In genomic region chr16:86171329-86171728, GRCh38 we compare ENCODE assay signal across 22 cellular contexts.
DNase-seq lines count a peak whose midpoint lies in the region; ATAC-seq, FAIRE-seq and TF ChIP-seq lines count a peak whose summit lies in the region.
"Had no signal": no experiment of that assay in that cellular context is flagged by ENCODE, and none has a peak within 500 bp of the region (broad histone marks: within the 10 kb centered on the region; RNA-seq: fewer than 3 reads in every experiment).

No MANE protein-coding gene starts in this region.

- no peak for TF ChIP-seq CTCF in H1 (IDR thresholded peaks at IDR 0.05; ENCODE audit: control extremely low read depth in 1 of 3, insufficient read depth in 1 of 3, low read depth in 1 of 3, low read length in 3 of 3)
- TF ChIP-seq CTCF in mucosa of descending colon (IDR thresholded peaks at IDR 0.05): no peak

- H3K4me1 ChIP-seq in H1 (replicated peaks in 1 of 4; ENCODE audit: control insufficient read depth in 3 of 4, insufficient read depth in 4 of 4, low read length in 3 of 4) (no peaks in the 10 kb centered on the region), mucosa of descending colon (ENCODE audit: low read depth) (no peaks in the 10 kb centered on the region)
- H3K4me1 ChIP-seq: colonic mucosa, heart left ventricle had no signal

- TF ChIP-seq POLR2A in H1 (IDR thresholded peaks at IDR 0.05; ENCODE audit: control extremely low read depth in 1 of 2, low read depth in 2 of 2, low read length in 2 of 2): no peak

- no peak overlapping the region for H3K9ac ChIP-seq in H1 (replicated peaks in 1 of 4; ENCODE audit: extremely low read depth in 1 of 4, low read depth in 3 of 4, low read length in 3 of 4)

- H3K27me3 ChIP-seq in H1 (replicated peaks in 1 of 4; ENCODE audit: control insufficient read depth in 3 of 4, extremely low read depth in 1 of 4, insufficient read depth in 3 of 4, low read length in 3 of 4): peaks cover 0 to 2% (median 0%) of the 10 kb centered on the region in 4 experiments; a peak in 2 of 7 replicates
- H3K27me3 ChIP-seq: colonic mucosa had no signal

- no peak overlapping the region for H4K5ac ChIP-seq in H1 (ENCODE audit: insufficient read length, low read depth, low read length)

- H4K8ac ChIP-seq in H1 (ENCODE audit: extremely low read depth, insufficient read depth, low read length): peak overlapping the region; percentile 12; the same call in 1 of the 2 replicates

- H2BK12ac ChIP-seq in H1 (ENCODE audit: low read depth, low read length): no peak overlapping the region

- no peaks in the 10 kb centered on the region for H3K79me1 ChIP-seq in H1 (ENCODE audit: low read depth, low read length)

- H4K91ac ChIP-seq in H1 (replicated peaks; ENCODE audit: insufficient read length, low read length): no peak overlapping the region

- H3K9me3 ChIP-seq in H1 (ENCODE audit: insufficient read depth in 2 of 2, low read depth in 1 of 2, low read length in 1 of 2): no peaks in the 10 kb centered on the region
- H3K9me3 ChIP-seq in mucosa of descending colon: no peaks in the 10 kb centered on the region
- H3K9me3 ChIP-seq: colonic mucosa had no signal

- CTCF ChIA-PET in H1 (lab: Charles Lee; ENCODE audit: partially characterized antibody): no interaction called here

- no peak overlapping the region; the same call in 1 of the 2 replicates for H2BK5ac ChIP-seq in H1 (ENCODE audit: low read depth, low read length)

- no peak overlapping the region for H3K27ac ChIP-seq in H1 (ENCODE audit: low read depth, low read length)
- H3K27ac ChIP-seq: colonic mucosa, heart left ventricle, VCaP had no signal

- H3K23ac ChIP-seq in H1 (ENCODE audit: insufficient read length): no peak overlapping the region

- no peaks in the 10 kb centered on the region for H4K20me1 ChIP-seq in H1 (replicated peaks in 1 of 2; ENCODE audit: control insufficient read depth in 1 of 2, insufficient read depth in 2 of 2, low read length in 2 of 2)

- no peak overlapping the region for H3K4me3 ChIP-seq in H1 (ENCODE audit: extremely low read depth in 1 of 4, insufficient read depth in 2 of 4, low read depth in 3 of 4, low read length in 4 of 4)
- H3K4me3 ChIP-seq in mucosa of descending colon: no peak overlapping the region
- H3K4me3 ChIP-seq: colonic mucosa, GM23338, heart left ventricle had no signal

- FAIRE-seq in H1 (lab: Jason Lieb, UNC): no peak
- FAIRE-seq: keratinocyte had no signal

- peak; percentile 57 for ATAC-seq in mucosa of descending colon
- ATAC-seq in HG03460 (IDR thresholded peaks at IDR 0.05; ENCODE audit: unreplicated experiment): no peak
- ATAC-seq in GM21528 (IDR thresholded peaks at IDR 0.05; ENCODE audit: low FRiP score, unreplicated experiment): no peak
- no peak for ATAC-seq in stimulated activated naive CD8-positive, alpha-beta T cell treated with anti-CD3 and anti-CD28 coated beads, Interleukin-15, Interleukin-2, amounts not matched to agents 100 U/mL and 50 U/mL, for 24 hours
- ATAC-seq: GM23338, heart left ventricle had no signal

- no peak overlapping the region; the same call in 1 of the 2 replicates for H2AFZ ChIP-seq in H1 (ENCODE audit: low read length)
- H2AFZ ChIP-seq: GM23338 had no signal

- no peak overlapping the region for H2BK15ac ChIP-seq in H1 (ENCODE audit: low read length)

- no peak overlapping the region for H2AK5ac ChIP-seq in H1 (ENCODE audit: low read depth, low read length)

- H3K4ac ChIP-seq in H1 (replicated peaks; ENCODE audit: insufficient read length, low read depth, low read length): peak overlapping the region; percentile 3

- DNase-seq in A172 (ENCODE audit: low spot score): peak; percentile 75
- DNase-seq in HT1080 (ENCODE audit: low read depth): peak; percentile 7
- DNase-seq in H1 (ENCODE audit: low read depth in 1 of 2, low spot score in 2 of 2): no peak
- DNase-seq in mucosa of descending colon: no peak
- no peak for DNase-seq in COR-L47 (lab: John Stamatoyannopoulos, UW)
- no peak for DNase-seq in stimulated activated naive CD8-positive, alpha-beta T cell treated with anti-CD3 and anti-CD28 coated beads, Interleukin-15, Interleukin-2, amounts not matched to agents 100 U/mL and 50 U/mL, for 24 hours
- DNase-seq: 8988T; activated CD4-positive, alpha-beta memory T cell treated with anti-CD3 and anti-CD28 coated beads, Interleukin-2, amount 10 ng/mL, durations not matched to agents 7 days and 5 days; activated T-cell treated with anti-CD3 and anti-CD28 coated beads, Interleukin-2, amount 50 U/mL, for 48 hours; CD4-positive, alpha-beta memory T cell; colonic mucosa; heart left ventricle; midbrain; NCI-H1105; NCI-H2171; RPMI8226; trophoblast cell had no signal

- POLR2A ChIA-PET in H1 (lab: Charles Lee; ENCODE audit: partially characterized antibody): no interaction called here

- no peak overlapping the region for H3K14ac ChIP-seq in H1 (ENCODE audit: insufficient read length)

- H3K4me2 ChIP-seq in H1 (ENCODE audit: insufficient read depth in 1 of 2, low read depth in 2 of 2, low read length in 2 of 2): no peak overlapping the region
- H3K4me2 ChIP-seq: GM23338 had no signal

- no peak overlapping the region for H2BK120ac ChIP-seq in H1 (replicated peaks; ENCODE audit: low read depth, low read length)

- no peak for TF ChIP-seq RAD21 in H1 (IDR thresholded peaks at IDR 0.05 in 1 of 2, conservative IDR thresholded peaks at IDR 0.05 in 1 of 2; ENCODE audit: low read depth in 2 of 2, low read length in 2 of 2)

- H3K36me3 ChIP-seq in H1 (ENCODE audit: control insufficient read depth in 2 of 4, insufficient read depth in 4 of 4, low read length in 3 of 4): no peaks in the 10 kb centered on the region
- no peaks in the 10 kb centered on the region for H3K36me3 ChIP-seq in mucosa of descending colon (ENCODE audit: low read depth)
- H3K36me3 ChIP-seq: colonic mucosa, heart left ventricle had no signal

- no peak for TF ChIP-seq EP300 in H1 (IDR thresholded peaks at IDR 0.05; ENCODE audit: borderline replicate concordance in 1 of 2, low read depth in 2 of 2, low read length in 2 of 2)

- peaks cover 1% of the 10 kb centered on the region; the same call in 1 of the 2 replicates for H3K23me2 ChIP-seq in H1 (ENCODE audit: low read depth, low read length)

- no peak overlapping the region for H2BK20ac ChIP-seq in H1 (ENCODE audit: low read length)

- WGBS in H1 (ENCODE audit: extremely low coverage in 1 of 2, insufficient coverage in 1 of 2, insufficient read length in 1 of 2, insufficient replicate concordance in 2 of 2, low coverage in 1 of 2, low lambda C conversion rate in 2 of 2, missing lambda C conversion rate in 1 of 2), 2 experiments: 96% methylated on average over 5 of the region's 5 CpGs; no CpG with 5 or more reads in 1 of the 2 experiments

- H3K56ac ChIP-seq in H1 (replicated peaks; ENCODE audit: insufficient read length, low read depth, low read length): no peak overlapping the region

- intact Hi-C loops in mucosa of descending colon (cut with DNase I, micrococcal nuclease): no loop called here

- no peaks in the 10 kb centered on the region for H3K79me2 ChIP-seq in H1 (ENCODE audit: control insufficient read depth in 1 of 2, insufficient read depth in 2 of 2, low read length in 2 of 2)

- no peak overlapping the region for H3K18ac ChIP-seq in H1 (ENCODE audit: extremely low read depth, low read length)

TF ChIP-seq in H1, 55 proteins besides CTCF, POLR2A, EP300 and RAD21:
- no peak for TF ChIP-seq FOSL1 (IDR thresholded peaks at IDR 0.05; ENCODE audit: insufficient read depth, low read depth, low read length)
- TF ChIP-seq SP1 (IDR thresholded peaks at IDR 0.05; ENCODE audit: low read depth, low read length): no peak
- TF ChIP-seq GTF2F1 (IDR thresholded peaks at IDR 0.05; ENCODE audit: borderline replicate concordance, low read depth, low read length): no peak
- TF ChIP-seq BCL11A (IDR thresholded peaks at IDR 0.05; ENCODE audit: low read depth in 2 of 2, low read length in 2 of 2): no peak
- no peak for TF ChIP-seq USF2 (IDR thresholded peaks at IDR 0.05; ENCODE audit: low read length)
- no peak for TF ChIP-seq KDM5A (IDR thresholded peaks at IDR 0.05; ENCODE audit: low read length)
- TF ChIP-seq RFX5 (IDR thresholded peaks at IDR 0.05; ENCODE audit: borderline replicate concordance, low read depth, low read length): no peak
- TF ChIP-seq JUN (IDR thresholded peaks at IDR 0.05; ENCODE audit: low read depth, low read length): no peak
- TF ChIP-seq YY1 (IDR thresholded peaks at IDR 0.05; ENCODE audit: low read depth, low read length): no peak
- no peak for TF ChIP-seq TAF7 (optimal IDR thresholded peaks at IDR 0.05; ENCODE audit: borderline replicate concordance, low read depth, low read length)
- no peak for TF ChIP-seq SIX5 (IDR thresholded peaks at IDR 0.05; ENCODE audit: low read depth, low read length)
- no peak for TF ChIP-seq SRF (IDR thresholded peaks at IDR 0.05; ENCODE audit: low read depth, low read length)
- no peak for TF ChIP-seq CBX5 (IDR thresholded peaks at IDR 0.05; ENCODE audit: low read depth, low read length)
- no peak for TF ChIP-seq SP2 (IDR thresholded peaks at IDR 0.05; ENCODE audit: low read length)
- TF ChIP-seq CEBPB (IDR thresholded peaks at IDR 0.05; ENCODE audit: low read depth, low read length): no peak
- TF ChIP-seq SIN3A (conservative IDR thresholded peaks at IDR 0.05 in 1 of 2, IDR thresholded peaks at IDR 0.05 in 1 of 2; ENCODE audit: low read depth in 1 of 2, low read length in 2 of 2): no peak
- TF ChIP-seq SP4 (IDR thresholded peaks at IDR 0.05; ENCODE audit: low read length): no peak
- TF ChIP-seq HDAC6 (IDR thresholded peaks at IDR 0.05; ENCODE audit: low read depth, low read length): no peak
- TF ChIP-seq JUND (IDR thresholded peaks at IDR 0.05; ENCODE audit: low read length): no peak

Comparison
In these comparisons a context has a peak if more than half of its experiments do, and no peak if none do; other contexts are left out.
1. DNase-seq: peak in A172 (single experiment) and HT1080 (single experiment); none in H1 (0 of 2), mucosa of descending colon (0 of 3), COR-L47 (single experiment) and stimulated activated naive CD8-positive, alpha-beta T cell treated with anti-CD3 and anti-CD28 coated beads, Interleukin-15, Interleukin-2, amounts not matched to agents 100 U/mL and 50 U/mL, for 24 hours (single experiment).